ENCODE assay signal across 28 cellular contexts in the genomic region with DNA sequence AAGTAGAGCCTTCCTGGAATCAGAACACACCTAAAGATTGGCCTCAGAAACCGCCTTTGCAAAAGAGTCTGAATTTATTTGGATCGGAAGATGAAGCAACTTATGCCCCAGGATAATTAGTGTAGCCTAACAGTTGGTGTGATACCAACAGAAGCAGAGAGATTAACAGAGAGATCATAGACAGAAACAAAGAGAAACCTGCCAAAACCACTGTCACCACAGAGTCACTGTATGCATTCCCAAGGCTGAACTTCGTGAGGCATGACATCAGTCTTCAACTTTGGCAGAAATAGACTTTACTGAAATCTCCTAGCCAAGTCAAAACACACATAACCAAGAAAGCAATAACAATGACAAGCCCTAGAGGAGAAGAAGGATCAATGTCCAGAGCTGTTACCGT.
"Had no signal": no experiment of that assay in that cellular context is flagged by ENCODE, and none has a peak within 500 bp of the region (broad histone marks: within the 10 kb centered on the region; RNA-seq: fewer than 3 reads in every experiment).

No MANE protein-coding gene starts in this region.

- H3K4me1 ChIP-seq: ascending aorta, breast epithelium, esophagus muscularis mucosa, foreskin keratinocyte, gastrocnemius medialis, heart left ventricle had no signal

- H3K4me3 ChIP-seq: ascending aorta, breast epithelium, cardiac muscle cell, coronary artery, dorsolateral prefrontal cortex, esophagus muscularis mucosa, gastrocnemius medialis, heart left ventricle had no signal

- DNase-seq: activated B cell treated with CpG ODN at 0.5 μM for 24 hours; activated CD4-positive, alpha-beta T cell treated with anti-CD3 and anti-CD28 coated beads for 48 hours; activated CD4-positive, alpha-beta T cell treated with anti-CD3 and anti-CD28 coated beads, Interleukin-2, amount 50 U/mL, for 1 hour; activated CD4-positive, alpha-beta T cell treated with anti-CD3 and anti-CD28 coated beads, Interleukin-2, amount 50 U/mL, for 48 hours; activated CD8-positive, alpha-beta memory T cell treated with anti-CD3 and anti-CD28 coated beads for 24 hours; activated CD8-positive, alpha-beta T cell treated with anti-CD3 and anti-CD28 coated beads for 36 hours; activated effector memory CD4-positive, alpha-beta T cell treated with Interleukin-2 at 50 U/mL for 16 hours; activated gamma-delta T cell treated with Interleukin-2 at 50 U/mL for 16 hours; activated naive CD4-positive, alpha-beta T cell treated with anti-CD3 and anti-CD28 coated beads, Interleukin-2, amount 50 U/mL, for 16 hours; activated naive CD4-positive, alpha-beta T cell treated with Interleukin-2 at 50 U/mL for 16 hours; activated T-cell treated with anti-CD3 and anti-CD28 coated beads, Interleukin-2, amount 50 U/mL, for 4 hours; dorsolateral prefrontal cortex; effector memory CD8-positive, alpha-beta T cell; erythroblast; foreskin keratinocyte; gastrocnemius medialis; glutamatergic neuron; heart left ventricle; T-helper 17 cell; T1000; WERI-Rb-1 had no signal

- H3K27me3 ChIP-seq: ascending aorta, breast epithelium, cardiac muscle cell, dorsolateral prefrontal cortex, esophagus muscularis mucosa, foreskin keratinocyte, gastrocnemius medialis, heart left ventricle had no signal

- H3K27ac ChIP-seq: ascending aorta, breast epithelium, cardiac muscle cell, coronary artery, dorsolateral prefrontal cortex, esophagus muscularis mucosa, foreskin keratinocyte, gastrocnemius medialis, heart left ventricle, WERI-Rb-1 had no signal

- H3K36me3 ChIP-seq: ascending aorta, breast epithelium, cardiac muscle cell, esophagus muscularis mucosa, gastrocnemius medialis, heart left ventricle, WERI-Rb-1 had no signal

- ATAC-seq: activated CD4-positive, CD25-positive, alpha-beta regulatory T cell treated with anti-CD3 and anti-CD28 coated beads, Interleukin-2, amount 50 U/mL, for 24 hours; activated CD8-positive, alpha-beta T cell treated with anti-CD3 and anti-CD28 coated beads for 36 hours; activated T-cell treated with anti-CD3 and anti-CD28 coated beads, Interleukin-2, amount 50 U/mL, for 4 hours; activated T-helper 17 cell treated with anti-CD3 and anti-CD28 coated beads, Interleukin-2, amount 50 U/mL, for 72 hours; effector memory CD8-positive, alpha-beta T cell; foreskin keratinocyte; gastrocnemius medialis; heart left ventricle; T-helper 17 cell had no signal
